Comparison of ENCODE assay signal across 25 cellular contexts in genomic region chr15:55652909-55653495, GRCh38.
"Had no signal": no experiment of that assay in that cellular context is flagged by ENCODE, and none has a peak within 500 bp of the region (broad histone marks: within the 10 kb centered on the region; RNA-seq: fewer than 3 reads in every experiment).

No MANE protein-coding gene starts in this region.

- H3K27ac Mint-ChIP-seq: activated CD8-positive, alpha-beta memory T cell treated with anti-CD3 and anti-CD28 coated beads, Interleukin-2, amount 10 ng/mL, durations not matched to agents 7 days and 5 days; activated CD8-positive, alpha-beta T cell treated with anti-CD3 and anti-CD28 coated beads, Interleukin-2, amount 10 ng/mL, durations not matched to agents 7 days and 5 days; activated naive CD8-positive, alpha-beta T cell; activated T-cell treated with anti-CD3 and anti-CD28 coated beads, Interleukin-2, amount 50 U/mL, for 72 hours; mesothelial cell of epicardium; T-helper 17 cell had no signal

- DNase-seq: activated CD4-positive, alpha-beta T cell treated with anti-CD3 and anti-CD28 coated beads, Interleukin-2, amount 50 U/mL, for 1 hour; activated CD8-positive, alpha-beta memory T cell treated with anti-CD3 and anti-CD28 coated beads, Interleukin-2, amount 10 ng/mL, durations not matched to agents 7 days and 5 days; activated CD8-positive, alpha-beta T cell treated with anti-CD3 and anti-CD28 coated beads, Interleukin-2, amount 10 ng/mL, durations not matched to agents 7 days and 5 days; activated naive CD4-positive, alpha-beta T cell; activated T-cell treated with anti-CD3 and anti-CD28 coated beads, Interleukin-2, amount 50 U/mL, for 72 hours; anterior cingulate cortex; cortex of kidney; foreskin keratinocyte; heart right ventricle; left ventricle myocardium superior; naive B cell; stimulated activated CD4-positive, alpha-beta T cell treated with anti-CD3 and anti-CD28 coated beads, Interleukin-12 subunit alpha, Interleukin-12 subunit beta, amount 100 ng/mL, for 4 hours; stimulated activated CD4-positive, alpha-beta T cell treated with anti-CD3 and anti-CD28 coated beads, Interleukin-4, amount 100 ng/mL, for 1 hour; stimulated activated naive CD8-positive, alpha-beta T cell treated with anti-CD3 and anti-CD28 coated beads, Interleukin-15, Interleukin-2, amounts not matched to agents 100 U/mL and 50 U/mL, for 24 hours; T-helper 17 cell; T1000; testis; transverse colon had no signal

- H3K27me3 ChIP-seq: esophagus muscularis mucosa, foreskin keratinocyte, heart right ventricle, testis, transverse colon, vagina had no signal

- H3K27ac ChIP-seq: esophagus muscularis mucosa, foreskin keratinocyte, heart right ventricle, skin epidermis, testis, transverse colon, vagina had no signal

- H3K9me3 Mint-ChIP-seq: activated T-cell treated with anti-CD3 and anti-CD28 coated beads, Interleukin-2, amount 50 U/mL, for 72 hours; mesothelial cell of epicardium; naive B cell had no signal

- H3K4me1 ChIP-seq: esophagus muscularis mucosa, foreskin keratinocyte, heart right ventricle, testis, transverse colon, vagina had no signal

- FAIRE-seq: bronchial epithelial cell had no signal

- H3K4me1 Mint-ChIP-seq: activated CD8-positive, alpha-beta memory T cell treated with anti-CD3 and anti-CD28 coated beads, Interleukin-2, amount 10 ng/mL, durations not matched to agents 7 days and 5 days; naive B cell had no signal

- H3K36me3 Mint-ChIP-seq: activated CD8-positive, alpha-beta memory T cell treated with anti-CD3 and anti-CD28 coated beads, Interleukin-2, amount 10 ng/mL, durations not matched to agents 7 days and 5 days; activated naive CD8-positive, alpha-beta T cell; naive B cell had no signal

- ATAC-seq: activated CD8-positive, alpha-beta memory T cell treated with anti-CD3 and anti-CD28 coated beads, Interleukin-2, amount 10 ng/mL, durations not matched to agents 7 days and 5 days; activated CD8-positive, alpha-beta T cell treated with anti-CD3 and anti-CD28 coated beads, Interleukin-2, amount 10 ng/mL, durations not matched to agents 7 days and 5 days; activated T-cell treated with anti-CD3 and anti-CD28 coated beads, Interleukin-2, amount 50 U/mL, for 72 hours; foreskin keratinocyte; heart right ventricle; left ventricle myocardium superior; sciatic nerve; stimulated activated naive CD8-positive, alpha-beta T cell treated with anti-CD3 and anti-CD28 coated beads, Interleukin-15, Interleukin-2, amounts not matched to agents 100 U/mL and 50 U/mL, for 24 hours; T-helper 17 cell had no signal

- H3K4me3 ChIP-seq: esophagus muscularis mucosa, heart right ventricle, skin epidermis, testis, transverse colon, vagina had no signal

- H3K9me3 ChIP-seq: esophagus muscularis mucosa, heart right ventricle, testis, transverse colon, vagina had no signal

- H3K4me3 Mint-ChIP-seq: activated CD8-positive, alpha-beta memory T cell treated with anti-CD3 and anti-CD28 coated beads, Interleukin-2, amount 10 ng/mL, durations not matched to agents 7 days and 5 days; activated CD8-positive, alpha-beta T cell treated with anti-CD3 and anti-CD28 coated beads, Interleukin-2, amount 10 ng/mL, durations not matched to agents 7 days and 5 days; activated naive CD8-positive, alpha-beta T cell; activated T-cell treated with anti-CD3 and anti-CD28 coated beads, Interleukin-2, amount 50 U/mL, for 72 hours; mesothelial cell of epicardium; naive B cell; T-helper 17 cell had no signal

- H3K27me3 Mint-ChIP-seq: activated CD8-positive, alpha-beta memory T cell treated with anti-CD3 and anti-CD28 coated beads, Interleukin-2, amount 10 ng/mL, durations not matched to agents 7 days and 5 days; naive B cell had no signal

- H3K36me3 ChIP-seq: esophagus muscularis mucosa, transverse colon, vagina had no signal
